7 cellular contexts compared by ENCODE assay signal in genomic region chr11:20293531-20293930, GRCh38.
"Had no signal": no experiment of that assay in that cellular context is flagged by ENCODE, and none has a peak within 500 bp of the region (broad histone marks: within the 10 kb centered on the region; RNA-seq: fewer than 3 reads in every experiment).

No MANE protein-coding gene starts in this region.

- H3K9ac ChIP-seq: KMS-11 had no signal

- ATAC-seq: K562 had no signal

- FAIRE-seq: HTR-8/SVneo, K562 had no signal

- H3K4me3 ChIP-seq: K562 had no signal

- DNase-seq: IMR-90, KBM-7, KG1 had no signal

- H3K27ac ChIP-seq: HL-60, KMS-11 had no signal

- H3K4me2 ChIP-seq: KMS-11 had no signal
